ENCODE assay signal across 22 cellular contexts in the genomic region with DNA sequence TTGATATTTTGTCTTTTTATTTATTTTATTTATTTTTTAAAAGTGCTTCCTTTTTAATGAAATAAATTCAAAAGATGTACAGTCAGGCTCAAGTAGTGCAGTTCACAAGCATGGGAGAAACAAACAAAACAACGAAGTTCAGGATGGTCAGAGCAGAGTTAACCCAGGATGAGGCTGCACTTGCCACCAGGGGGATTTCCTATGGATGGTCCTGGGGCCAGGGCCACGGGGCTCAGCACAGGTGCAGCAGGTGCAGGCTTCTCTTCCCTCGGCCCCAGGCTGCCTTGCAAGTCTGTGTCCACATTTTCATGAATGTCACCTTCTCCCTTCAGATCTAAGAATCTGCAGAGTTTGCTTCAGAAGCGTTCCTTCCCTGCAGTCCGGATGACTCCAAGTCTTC.
"Had no signal": no experiment of that assay in that cellular context is flagged by ENCODE, and none has a peak within 500 bp of the region (broad histone marks: within the 10 kb centered on the region; RNA-seq: fewer than 3 reads in every experiment).

No MANE protein-coding gene starts in this region.

- H3K27me3 ChIP-seq: upper lobe of left lung had no signal

- DNase-seq: activated CD4-positive, alpha-beta memory T cell treated with anti-CD3 and anti-CD28 coated beads for 36 hours; activated CD4-positive, alpha-beta T cell treated with anti-CD3 and anti-CD28 coated beads for 48 hours; activated effector memory CD4-positive, alpha-beta T cell treated with Interleukin-2 at 50 U/mL for 16 hours; activated naive CD4-positive, alpha-beta T cell treated with anti-CD3 and anti-CD28 coated beads, Interleukin-2, amount 10 ng/mL, durations not matched to agents 7 days and 5 days; activated T-cell treated with anti-CD3 and anti-CD28 coated beads, Interleukin-2, amount 50 U/mL, for 72 hours; amygdala; cortex of kidney; heart left ventricle; kidney; lower lobe of right lung; mesendoderm; naive B cell; spleen; stimulated activated CD4-positive, alpha-beta T cell treated with anti-CD3 and anti-CD28 coated beads, Interleukin-4, amount 100 ng/mL, for 24 hours; stimulated activated naive CD4-positive, alpha-beta T cell treated with Interleukin-2 at 50 U/mL for 16 hours; T1000 had no signal

- H3K9me3 Mint-ChIP-seq: activated CD4-positive, alpha-beta memory T cell treated with anti-CD3 and anti-CD28 coated beads for 36 hours; activated naive CD4-positive, alpha-beta T cell treated with anti-CD3 and anti-CD28 coated beads, Interleukin-2, amount 10 ng/mL, durations not matched to agents 7 days and 5 days; activated T-cell treated with anti-CD3 and anti-CD28 coated beads, Interleukin-2, amount 50 U/mL, for 72 hours; naive B cell; T-helper 1 cell treated with Interleukin-12 subunit alpha and Interleukin-12 subunit beta and Interleukin-4 antibody, amounts not matched to agents 30 μg/mL and 1 μg/mL, for 36 hours had no signal

- H3K27ac Mint-ChIP-seq: activated CD4-positive, alpha-beta memory T cell treated with anti-CD3 and anti-CD28 coated beads for 36 hours; activated naive CD4-positive, alpha-beta T cell treated with anti-CD3 and anti-CD28 coated beads, Interleukin-2, amount 10 ng/mL, durations not matched to agents 7 days and 5 days; activated T-cell treated with anti-CD3 and anti-CD28 coated beads, Interleukin-2, amount 50 U/mL, for 72 hours; naive B cell; T-helper 1 cell treated with Interleukin-12 subunit alpha and Interleukin-12 subunit beta and Interleukin-4 antibody, amounts not matched to agents 30 μg/mL and 1 μg/mL, for 36 hours had no signal

- H3K27ac ChIP-seq: epithelial cell of prostate, lower lobe of right lung, prostate gland, spleen, thoracic aorta, upper lobe of left lung had no signal

- ATAC-seq: activated T-cell treated with anti-CD3 and anti-CD28 coated beads, Interleukin-2, amount 50 U/mL, for 72 hours; heart left ventricle; left lobe of liver; lower lobe of right lung had no signal

- H3K36me3 Mint-ChIP-seq: activated CD4-positive, alpha-beta memory T cell treated with anti-CD3 and anti-CD28 coated beads for 36 hours; activated naive CD4-positive, alpha-beta T cell treated with anti-CD3 and anti-CD28 coated beads, Interleukin-2, amount 10 ng/mL, durations not matched to agents 7 days and 5 days; naive B cell had no signal

- H3K4me1 ChIP-seq: lower lobe of right lung, prostate gland, spleen, upper lobe of left lung had no signal

- H3K4me3 ChIP-seq: heart left ventricle, lower lobe of right lung, prostate gland, spleen, thoracic aorta, upper lobe of left lung had no signal

- H3K9me3 ChIP-seq: heart left ventricle, lower lobe of right lung, prostate gland, spleen, thoracic aorta, upper lobe of left lung had no signal

- H3K4me3 Mint-ChIP-seq: activated CD4-positive, alpha-beta memory T cell treated with anti-CD3 and anti-CD28 coated beads for 36 hours; activated naive CD4-positive, alpha-beta T cell treated with anti-CD3 and anti-CD28 coated beads, Interleukin-2, amount 10 ng/mL, durations not matched to agents 7 days and 5 days; activated T-cell treated with anti-CD3 and anti-CD28 coated beads, Interleukin-2, amount 50 U/mL, for 72 hours; naive B cell; T-helper 1 cell treated with Interleukin-12 subunit alpha and Interleukin-12 subunit beta and Interleukin-4 antibody, amounts not matched to agents 30 μg/mL and 1 μg/mL, for 36 hours had no signal

- H3K36me3 ChIP-seq: heart left ventricle, lower lobe of right lung, prostate gland, spleen, thoracic aorta, upper lobe of left lung had no signal
